Comparison of ENCODE assay signal across 8 cellular contexts in genomic region chr1:218165687-218166088, GRCh38.
DNase-seq lines count a peak whose midpoint lies in the region; ATAC-seq and TF ChIP-seq lines count a peak whose summit lies in the region.

No MANE protein-coding gene starts in this region.

- TF ChIP-seq CTCF in GM12865 (IDR thresholded peaks at IDR 0.05; ENCODE audit: insufficient read depth, low read depth, low read length, missing control alignments) (no peak), epithelial cell of esophagus (IDR thresholded peaks at IDR 0.05; ENCODE audit: insufficient read depth, low read depth, low read length, missing control alignments) (no peak), psoas muscle (IDR thresholded peaks at IDR 0.05) (no peak)

- H3K27me3 ChIP-seq in psoas muscle (ENCODE audit: insufficient read depth in 3 of 3, low read length in 2 of 3): peaks cover 0 to 74% (median 14%) of the 10 kb centered on the region in 3 donors

- ATAC-seq in psoas muscle (no peak), HG02981 (IDR thresholded peaks at IDR 0.05; ENCODE audit: unreplicated experiment) (no peak), HG02759 (IDR thresholded peaks at IDR 0.05; ENCODE audit: unreplicated experiment) (no peak)

- no peaks in the 10 kb centered on the region for H3K9me3 ChIP-seq in psoas muscle

- 7 to 9% (median 8%) methylated on average over 11 of the region's 11 CpGs for WGBS in psoas muscle, 3 donors

- DNase-seq in GM12865 (ENCODE audit: low read depth) (no peak), NCI-H748 (lab: John Stamatoyannopoulos, UW; ENCODE audit: unreplicated experiment) (peak; percentile 51), epithelial cell of esophagus (ENCODE audit: low read depth) (no peak), psoas muscle (no peak), NCI-H510A treated with DMSO at 0.1 percent for 48 hours (lab: John Stamatoyannopoulos, UW) (no peak)
- DNase-seq in stimulated activated CD4-positive, alpha-beta T cell treated with anti-CD3 and anti-CD28 coated beads, Interleukin-4, amount 100 ng/mL, for 1 hour: no peak

- intact Hi-C loops in psoas muscle (cut with DNase I): no loop called here

- H3K36me3 ChIP-seq in psoas muscle (ENCODE audit: insufficient read depth in 1 of 2, low read depth in 1 of 2): no peaks in the 10 kb centered on the region

- H3K4me1 ChIP-seq in psoas muscle: peaks cover 10% of the 10 kb centered on the region

- H3K27ac ChIP-seq in psoas muscle: no peak overlapping the region

- H3K4me3 ChIP-seq in GM12865 (ENCODE audit: low read depth, low read length) (0 out of 2 replicates have a peak overlapping the region, but pooled peaks have one; percentile 2), epithelial cell of esophagus (ENCODE audit: low read length) (peak overlapping the region; percentile 36), psoas muscle (peak overlapping the region; percentile 67)

Comparison
In these comparisons a context has a peak if more than half of its experiments do, and no peak if none do; other contexts are left out.
1. H3K4me3 ChIP-seq: peak in every context shown above with its lines; median percentile 67 in psoas muscle; 36 in epithelial cell of esophagus; 2 in GM12865.